In genomic region chr2:53530126-53530525, GRCh38 we compare ENCODE assay signal across 14 cellular contexts.
DNase-seq lines count a peak whose midpoint lies in the region.
"Had no signal": no experiment of that assay in that cellular context is flagged by ENCODE, and none has a peak within 500 bp of the region (broad histone marks: within the 10 kb centered on the region; RNA-seq: fewer than 3 reads in every experiment).

No MANE protein-coding gene starts in this region.

- DNase-seq in COLO829 (ENCODE audit: low spot score), result peak; percentile 12
- DNase-seq in LHCN-M2 (ENCODE audit: low read depth), result peak; percentile 54
- peak; percentile 17 for DNase-seq in fibroblast of peridontal ligament (ENCODE audit: extremely low read depth)
- DNase-seq in stromal cell of bone marrow (ENCODE audit: low read depth), result peak; percentile 20
- DNase-seq in T-helper 2 cell, result no peak
- DNase-seq in activated CD4-positive, alpha-beta T cell treated with anti-CD3 and anti-CD28 coated beads, Interleukin-2, amount 10 ng/mL, durations not matched to agents 24 days and 14 days, result no peak
- DNase-seq in activated CD4-positive, alpha-beta memory T cell treated with anti-CD3 and anti-CD28 coated beads for 36 hours, result no peak
- DNase-seq: C1 segment of cervical spinal cord; Caco-2; CD4-positive, alpha-beta memory T cell; DMS153; DND-41; GOT3; HFFc6 had no signal

- no peak overlapping the region for H3K27ac Mint-ChIP-seq in activated CD4-positive, alpha-beta T cell treated with anti-CD3 and anti-CD28 coated beads, Interleukin-2, amount 10 ng/mL, durations not matched to agents 24 days and 14 days
- no peak overlapping the region for H3K27ac Mint-ChIP-seq in activated CD4-positive, alpha-beta memory T cell treated with anti-CD3 and anti-CD28 coated beads for 36 hours
- H3K27ac Mint-ChIP-seq: CD4-positive, alpha-beta memory T cell; HFFc6 had no signal

- CTCF ChIA-PET in activated CD4-positive, alpha-beta memory T cell treated with anti-CD3 and anti-CD28 coated beads for 36 hours (lab: Charles Lee), result no interaction called here

- no peaks in the 10 kb centered on the region for H3K9me3 Mint-ChIP-seq in activated CD4-positive, alpha-beta T cell treated with anti-CD3 and anti-CD28 coated beads, Interleukin-2, amount 10 ng/mL, durations not matched to agents 24 days and 14 days
- peaks cover 8% of the 10 kb centered on the region for H3K9me3 Mint-ChIP-seq in activated CD4-positive, alpha-beta memory T cell treated with anti-CD3 and anti-CD28 coated beads for 36 hours

- intact Hi-C loops in activated CD4-positive, alpha-beta T cell treated with anti-CD3 and anti-CD28 coated beads, Interleukin-2, amount 10 ng/mL, durations not matched to agents 24 days and 14 days (cut with micrococcal nuclease), result no loop called here
- intact Hi-C loops in activated CD4-positive, alpha-beta memory T cell treated with anti-CD3 and anti-CD28 coated beads for 36 hours (cut with micrococcal nuclease), result no loop called here

- no peaks in the 10 kb centered on the region for H3K36me3 Mint-ChIP-seq in activated CD4-positive, alpha-beta T cell treated with anti-CD3 and anti-CD28 coated beads, Interleukin-2, amount 10 ng/mL, durations not matched to agents 24 days and 14 days (ENCODE audit: low read depth)
- no peaks in the 10 kb centered on the region for H3K36me3 Mint-ChIP-seq in activated CD4-positive, alpha-beta memory T cell treated with anti-CD3 and anti-CD28 coated beads for 36 hours
- H3K36me3 Mint-ChIP-seq: CD4-positive, alpha-beta memory T cell had no signal

- no peaks in the 10 kb centered on the region for H3K4me1 Mint-ChIP-seq in activated CD4-positive, alpha-beta T cell treated with anti-CD3 and anti-CD28 coated beads, Interleukin-2, amount 10 ng/mL, durations not matched to agents 24 days and 14 days
- H3K4me1 Mint-ChIP-seq in activated CD4-positive, alpha-beta memory T cell treated with anti-CD3 and anti-CD28 coated beads for 36 hours (ENCODE audit: low read depth), result no peaks in the 10 kb centered on the region
- H3K4me1 Mint-ChIP-seq: CD4-positive, alpha-beta memory T cell had no signal

- H3K4me3 Mint-ChIP-seq in activated CD4-positive, alpha-beta T cell treated with anti-CD3 and anti-CD28 coated beads, Interleukin-2, amount 10 ng/mL, durations not matched to agents 24 days and 14 days, result no peak overlapping the region
- H3K4me3 Mint-ChIP-seq in activated CD4-positive, alpha-beta memory T cell treated with anti-CD3 and anti-CD28 coated beads for 36 hours, result no peak overlapping the region
- H3K4me3 Mint-ChIP-seq: CD4-positive, alpha-beta memory T cell; HFFc6 had no signal

- POLR2A ChIA-PET in activated CD4-positive, alpha-beta memory T cell treated with anti-CD3 and anti-CD28 coated beads for 36 hours (lab: Charles Lee), result no interaction called here

- no peaks in the 10 kb centered on the region for H3K27me3 Mint-ChIP-seq in activated CD4-positive, alpha-beta T cell treated with anti-CD3 and anti-CD28 coated beads, Interleukin-2, amount 10 ng/mL, durations not matched to agents 24 days and 14 days
- no peaks in the 10 kb centered on the region for H3K27me3 Mint-ChIP-seq in activated CD4-positive, alpha-beta memory T cell treated with anti-CD3 and anti-CD28 coated beads for 36 hours

Comparison
In these comparisons a context has a peak if more than half of its experiments do, and no peak if none do; other contexts are left out.
1. DNase-seq: peak in COLO829 (single experiment), LHCN-M2 (single experiment), fibroblast of peridontal ligament (single experiment) and stromal cell of bone marrow (single experiment); none in T-helper 2 cell (0 of 5), activated CD4-positive, alpha-beta T cell treated with anti-CD3 and anti-CD28 coated beads, Interleukin-2, amount 10 ng/mL, durations not matched to agents 24 days and 14 days (single experiment) and activated CD4-positive, alpha-beta memory T cell treated with anti-CD3 and anti-CD28 coated beads for 36 hours (single experiment).